Comparison of ENCODE assay signal across 13 cellular contexts in the genomic region with DNA sequence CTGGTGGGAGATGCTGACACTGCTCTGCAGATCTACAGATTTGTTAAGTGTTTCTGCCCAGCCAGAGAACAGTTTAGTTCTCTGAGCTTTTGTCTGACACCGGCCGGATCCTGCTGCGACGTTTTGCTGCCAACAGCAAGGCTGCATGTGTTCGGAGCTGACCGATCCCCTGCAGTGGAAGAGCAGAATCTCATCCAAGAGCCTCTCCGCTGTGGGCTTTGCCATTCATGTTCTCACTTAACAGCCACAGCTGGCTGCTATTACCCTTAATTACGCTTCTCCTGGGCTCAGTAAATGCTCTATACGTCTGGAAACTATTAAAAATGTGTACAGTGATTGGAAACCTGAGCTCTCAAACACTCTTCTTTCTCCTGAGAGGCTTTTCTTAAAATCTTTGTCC.
DNase-seq lines count a peak whose midpoint lies in the region; ATAC-seq and TF ChIP-seq lines count a peak whose summit lies in the region.
"Had no signal": no experiment of that assay in that cellular context is flagged by ENCODE, and none has a peak within 500 bp of the region (broad histone marks: within the 10 kb centered on the region; RNA-seq: fewer than 3 reads in every experiment).

No MANE protein-coding gene starts in this region.

- H3K27ac ChIP-seq in Karpas-422 (ENCODE audit: low read length) (no peak overlapping the region), lower lobe of right lung (no peak overlapping the region)

- ATAC-seq in GM18505 (IDR thresholded peaks at IDR 0.05; ENCODE audit: unreplicated experiment), result no peak
- ATAC-seq in lower lobe of right lung, result no peak
- ATAC-seq: Panc1 had no signal

- H3K4me3 Mint-ChIP-seq in chondrocyte (ENCODE audit: unreplicated experiment) (no peak overlapping the region), nephron progenitor cell (no peak overlapping the region)
- H3K4me3 Mint-ChIP-seq: naive B cell had no signal

- H3K9ac ChIP-seq in Karpas-422 (ENCODE audit: low read length), result no peak overlapping the region

- TF ChIP-seq CTCF in chondrocyte (IDR thresholded peaks at IDR 0.05), result peak; percentile 9
- no peak for TF ChIP-seq CTCF in nephron progenitor cell (IDR thresholded peaks at IDR 0.05)
- TF ChIP-seq CTCF in lower lobe of right lung (IDR thresholded peaks at IDR 0.05), result no peak

- peak overlapping the region; percentile 66 for H3K27ac Mint-ChIP-seq in chondrocyte (ENCODE audit: unreplicated experiment)
- peak overlapping the region; percentile 91 for H3K27ac Mint-ChIP-seq in nephron progenitor cell

- H3K4me1 Mint-ChIP-seq in chondrocyte (ENCODE audit: low read depth) (peaks cover 48% of the 10 kb centered on the region), nephron progenitor cell (peaks cover 58% of the 10 kb centered on the region)
- H3K4me1 Mint-ChIP-seq: naive B cell had no signal

- no peaks in the 10 kb centered on the region for H3K36me3 ChIP-seq in Karpas-422 (ENCODE audit: insufficient read depth, low read length)
- peaks cover 77% of the 10 kb centered on the region for H3K36me3 ChIP-seq in lower lobe of right lung

- H3K9me2 ChIP-seq in Karpas-422 (replicated peaks; ENCODE audit: insufficient read depth, low read length), result no peaks in the 10 kb centered on the region

- H3K4me1 ChIP-seq in Karpas-422 (ENCODE audit: low read length), result no peaks in the 10 kb centered on the region
- peaks cover 16% of the 10 kb centered on the region for H3K4me1 ChIP-seq in lower lobe of right lung

- no peak overlapping the region for H3K4me2 ChIP-seq in Karpas-422 (ENCODE audit: low read depth, low read length, poor library complexity, severe bottlenecking)

- H3K36me3 Mint-ChIP-seq in chondrocyte (ENCODE audit: low read depth) (peaks cover 14% of the 10 kb centered on the region), nephron progenitor cell (ENCODE audit: low read depth) (peaks cover 28% of the 10 kb centered on the region)

- intact Hi-C loops in lower lobe of right lung (cut with DNase I), result no loop called here

- no peak overlapping the region for H2AFZ ChIP-seq in Karpas-422 (ENCODE audit: low read length)

- H3K9me3 Mint-ChIP-seq in chondrocyte (ENCODE audit: low read depth) (no peaks in the 10 kb centered on the region), nephron progenitor cell (no peaks in the 10 kb centered on the region)
- H3K9me3 Mint-ChIP-seq: naive B cell had no signal

- DNase-seq in DMS79 treated with DMSO at 0.1 percent for 48 hours (lab: John Stamatoyannopoulos, UW), result peak; percentile 88
- DNase-seq in NCI-H345 treated with DMSO at 0.1 percent for 48 hours (lab: John Stamatoyannopoulos, UW; ENCODE audit: unreplicated experiment), result peak; percentile 50
- DNase-seq in chondrocyte (ENCODE audit: low spot score), result no peak
- DNase-seq in nephron progenitor cell, result no peak
- no peak for DNase-seq in Karpas-422
- no peak for DNase-seq in stimulated activated CD4-positive, alpha-beta T cell treated with anti-CD3 and anti-CD28 coated beads, Interleukin-2, amount 100 ng/mL, for 48 hours
- DNase-seq in lower lobe of right lung, result no peak
- DNase-seq: activated naive CD4-positive, alpha-beta T cell treated with Interleukin-2 at 50 U/mL for 16 hours; KG1; naive B cell; stimulated activated naive CD4-positive, alpha-beta T cell had no signal

- H3K27me3 ChIP-seq in Karpas-422 (ENCODE audit: low read length), result no peaks in the 10 kb centered on the region
- no peaks in the 10 kb centered on the region for H3K27me3 ChIP-seq in lower lobe of right lung (ENCODE audit: low read depth)

- no peaks in the 10 kb centered on the region for H3K79me2 ChIP-seq in Karpas-422 (ENCODE audit: low read length)

- no peaks in the 10 kb centered on the region for H3K9me3 ChIP-seq in Karpas-422 (ENCODE audit: low read length)
- no peaks in the 10 kb centered on the region for H3K9me3 ChIP-seq in lower lobe of right lung

- H3K4me3 ChIP-seq in Karpas-422 (ENCODE audit: low read length) (no peak overlapping the region), lower lobe of right lung (no peak overlapping the region)

- H3K27me3 Mint-ChIP-seq in chondrocyte (ENCODE audit: low read depth), result no peaks in the 10 kb centered on the region
- H3K27me3 Mint-ChIP-seq in nephron progenitor cell (ENCODE audit: low read depth, poor library complexity), result no peaks in the 10 kb centered on the region
- H3K27me3 Mint-ChIP-seq: naive B cell had no signal

- H4K20me1 ChIP-seq in Karpas-422 (ENCODE audit: insufficient read depth, low read depth, low read length), result no peaks in the 10 kb centered on the region

- TF ChIP-seq POLR2A in GM18505 (IDR thresholded peaks at IDR 0.05; ENCODE audit: borderline replicate concordance, extremely low read depth, insufficient read depth, insufficient read length), result no peak

Comparison
In these comparisons a context has a peak if more than half of its experiments do, and no peak if none do; other contexts are left out.
1. DNase-seq: peak in DMS79 treated with DMSO at 0.1 percent for 48 hours (single experiment) and NCI-H345 treated with DMSO at 0.1 percent for 48 hours (single experiment); none in chondrocyte (single experiment), nephron progenitor cell (single experiment), Karpas-422 (single experiment), stimulated activated CD4-positive, alpha-beta T cell treated with anti-CD3 and anti-CD28 coated beads, Interleukin-2, amount 100 ng/mL, for 48 hours (0 of 2) and lower lobe of right lung (single experiment).